8 cellular contexts compared by ENCODE assay signal in the genomic region with DNA sequence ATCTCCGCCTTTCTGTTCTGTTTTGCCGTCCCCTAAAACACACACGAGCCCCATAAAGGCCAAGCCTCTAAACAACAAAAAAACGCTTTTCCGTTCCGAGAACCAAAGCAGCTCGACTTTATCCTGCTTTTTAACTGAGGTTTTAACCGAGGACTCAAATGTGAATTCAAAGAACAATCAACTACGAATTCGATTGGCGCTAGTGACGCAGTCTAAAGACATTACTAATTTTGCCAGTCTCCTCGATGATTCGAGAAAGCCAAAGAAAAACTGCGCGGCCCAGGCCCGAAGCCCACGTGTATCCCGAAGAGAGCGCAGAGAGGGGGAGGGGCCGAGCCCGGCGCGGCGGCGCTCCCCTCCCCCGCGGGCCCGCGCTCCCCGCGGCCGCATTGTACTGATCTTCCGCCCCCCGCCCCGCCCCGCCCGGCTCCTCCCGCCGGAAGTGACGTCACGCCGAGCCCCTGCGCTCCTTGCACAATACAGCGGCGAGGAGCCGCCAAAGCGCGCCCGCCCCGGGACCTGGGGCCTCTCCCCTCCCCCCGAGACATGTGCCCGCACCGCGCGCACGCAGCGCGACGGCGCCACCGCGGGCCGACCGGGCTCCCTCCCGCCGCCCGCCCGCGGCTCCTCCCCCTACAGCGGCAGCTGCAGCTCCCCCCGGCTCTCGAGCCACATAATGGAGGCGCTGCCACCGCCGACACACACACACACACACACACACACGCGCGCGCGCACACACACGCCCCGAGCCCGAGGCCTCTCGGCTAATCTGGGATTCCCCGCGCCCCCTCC. TPM values are rescaled to one million over a fixed set of nuclear protein-coding genes. Genes with fewer than 3 reads are reported as not detected.
DNase-seq lines count a peak whose midpoint lies in the region; ATAC-seq and TF ChIP-seq lines count a peak whose summit lies in the region.

No MANE protein-coding gene starts in this region.

- peak overlapping the region; percentile 93 for H3K4me3 ChIP-seq in AG09309 (ENCODE audit: control insufficient read depth, low read depth, low read length)

- no peak for TF ChIP-seq CTCF in AG09309 (IDR thresholded peaks at IDR 0.05; ENCODE audit: control insufficient read depth, insufficient read depth, low read depth, low read length, missing control alignments)

- DNase-seq in AG09309 (ENCODE audit: low read depth): peak; percentile 64
- peak; percentile 84 to 97 for DNase-seq in NCI-H446 (lab: John Stamatoyannopoulos, UW)
- peak; percentile 95 to 98 for DNase-seq in activated CD4-positive, alpha-beta T cell treated with anti-CD3 and anti-CD28 coated beads for 24 hours (ENCODE audit: low read depth in 2 of 2)
- peak; percentile 94 for DNase-seq in cerebellum (ENCODE audit: low spot score)
- peak; percentile 95 for DNase-seq in kidney tubule cell (ENCODE audit: low spot score)
- DNase-seq in stimulated activated CD4-positive, alpha-beta T cell treated with anti-CD3 and anti-CD28 coated beads, Interleukin-15, amount 100 ng/mL, for 48 hours (ENCODE audit: low read depth in 2 of 2): peak; percentile 93 to 94

- peak; percentile 60 for ATAC-seq in GM19025 (IDR thresholded peaks at IDR 0.05; ENCODE audit: low read depth, unreplicated experiment)
- ATAC-seq in HG03280 (IDR thresholded peaks at IDR 0.05; ENCODE audit: unreplicated experiment): peak; percentile 57

RNA-seq across cellular contexts. Expression of a gene that starts 1.4 kb away (rescaled TPM):
- 402 TPM for total RNA-seq in cerebellum

RNA-seq across cellular contexts. Expression of a gene that starts 27.4 kb away (rescaled TPM):
- total RNA-seq in cerebellum: 65.5 TPM

Comparison
In these comparisons a context has a peak if more than half of its experiments do, and no peak if none do; other contexts are left out.
1. Peak in every context shown above with its lines: DNase-seq, ATAC-seq and H3K4me3 ChIP-seq.